8 cellular contexts compared by ENCODE assay signal in the genomic region with DNA sequence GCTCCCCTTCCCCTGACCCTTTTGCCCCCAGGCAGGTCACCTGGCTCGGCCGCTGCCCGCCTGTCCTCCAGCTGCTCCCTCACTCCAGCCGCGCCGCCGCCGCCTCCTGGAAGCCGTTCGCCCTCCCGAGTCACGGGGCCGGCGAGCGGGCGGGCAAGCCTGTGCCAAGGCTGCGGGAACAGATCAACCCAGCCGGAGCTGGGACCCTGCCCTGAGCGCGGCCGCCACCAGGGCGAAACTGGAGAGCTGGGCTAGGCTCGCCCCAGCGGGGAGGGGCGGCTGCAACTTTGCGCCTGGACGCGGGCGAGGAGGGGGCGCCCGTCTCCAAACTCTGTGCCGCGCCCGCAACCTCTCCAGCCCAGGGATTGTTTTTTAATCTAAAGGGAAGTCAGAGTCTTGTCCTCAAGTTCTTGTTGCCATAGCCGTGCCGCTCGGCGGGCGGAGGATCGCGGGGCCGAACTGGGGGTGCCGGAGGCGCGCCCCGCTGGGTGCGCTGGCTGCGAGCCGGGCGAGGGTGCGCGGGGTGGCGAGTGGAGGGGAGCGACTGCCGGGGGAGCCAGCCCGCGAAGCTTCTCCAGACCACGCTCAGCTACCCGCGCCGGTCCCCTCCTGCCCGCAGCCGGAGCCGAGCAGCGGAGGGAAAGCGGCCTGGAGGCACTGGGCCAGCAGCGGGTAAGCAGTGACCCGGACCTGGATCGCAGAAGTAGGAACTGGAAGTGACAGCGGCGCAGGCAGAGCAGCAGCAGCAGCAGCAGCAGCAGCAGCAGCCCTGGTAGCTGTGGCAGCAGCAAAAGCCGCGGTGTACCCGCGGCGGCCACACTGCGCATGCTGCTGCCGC. TPM values are rescaled to one million over a fixed set of nuclear protein-coding genes. Genes with fewer than 3 reads are reported as not detected.
A peak's percentile ranks its signal among the peaks of the same experiment; 100 is the strongest.
DNase-seq lines count a peak whose midpoint lies in the region; ATAC-seq and TF ChIP-seq lines count a peak whose summit lies in the region.

No MANE protein-coding gene starts in this region.

- TF ChIP-seq CTCF in right lobe of liver (IDR thresholded peaks at IDR 0.05), result peak in 3 of 4 donors; percentile 13 to 33 (median 24)

- peak overlapping the region; percentile 57 to 68 (median 60) for H3K4me3 ChIP-seq in right lobe of liver

- peak overlapping the region; percentile 51 to 78 (median 73) for H3K27ac ChIP-seq in right lobe of liver

- H3K36me3 ChIP-seq in right lobe of liver, result no peaks in the 10 kb centered on the region

- intact Hi-C loops in dendritic cell treated with granulocyte-macrophage colony-stimulating factor and Interleukin-4, amounts not matched to agents 40 ng/mL and 50 ng/mL, for 4 days (cut with micrococcal nuclease), result no loop called here
- intact Hi-C loops in right lobe of liver (cut with DNase I), result no loop called here

- H3K36me3 Mint-ChIP-seq in dendritic cell treated with granulocyte-macrophage colony-stimulating factor and Interleukin-4, amounts not matched to agents 40 ng/mL and 50 ng/mL, for 4 days (ENCODE audit: low read depth), result peaks cover 14% of the 10 kb centered on the region

- WGBS in right lobe of liver (ENCODE audit: insufficient coverage, low coverage, low lambda C conversion rate, missing lambda C conversion rate), result 55% methylated on average over 8 of the region's 78 CpGs

- H3K27ac Mint-ChIP-seq in dendritic cell treated with granulocyte-macrophage colony-stimulating factor and Interleukin-4, amounts not matched to agents 40 ng/mL and 50 ng/mL, for 4 days, result peak overlapping the region; percentile 85

- peak overlapping the region; percentile 81 for H3K4me3 Mint-ChIP-seq in dendritic cell treated with granulocyte-macrophage colony-stimulating factor and Interleukin-4, amounts not matched to agents 40 ng/mL and 50 ng/mL, for 4 days

- no peaks in the 10 kb centered on the region for H3K9me3 ChIP-seq in right lobe of liver

- DNase-seq in 8988T (peak; percentile 52), NCI-H146 treated with DMSO at 0.1 percent for 48 hours (lab: John Stamatoyannopoulos, UW; ENCODE audit: unreplicated experiment) (peak; percentile 53), right lobe of liver (peak; percentile 69 to 76 (median 75))
- DNase-seq in activated CD4-positive, CD25-positive, alpha-beta regulatory T cell treated with anti-CD3 and anti-CD28 coated beads, Interleukin-2, amount 50 U/mL, for 72 hours, result peak; percentile 52
- DNase-seq in stimulated activated CD4-positive, alpha-beta T cell treated with anti-CD3 and anti-CD28 coated beads, Interleukin-4, amount 100 ng/mL, for 4 hours, result peak; percentile 39 to 50

- TF ChIP-seq POLR2A in right lobe of liver (IDR thresholded peaks at IDR 0.05), result no peak

- no peaks in the 10 kb centered on the region for H3K27me3 Mint-ChIP-seq in dendritic cell treated with granulocyte-macrophage colony-stimulating factor and Interleukin-4, amounts not matched to agents 40 ng/mL and 50 ng/mL, for 4 days

- H3K4me1 Mint-ChIP-seq in dendritic cell treated with granulocyte-macrophage colony-stimulating factor and Interleukin-4, amounts not matched to agents 40 ng/mL and 50 ng/mL, for 4 days (ENCODE audit: low read depth), result peaks cover 18% of the 10 kb centered on the region

- no peaks in the 10 kb centered on the region for H3K9me3 Mint-ChIP-seq in dendritic cell treated with granulocyte-macrophage colony-stimulating factor and Interleukin-4, amounts not matched to agents 40 ng/mL and 50 ng/mL, for 4 days

- no peaks in the 10 kb centered on the region for H3K4me1 ChIP-seq in right lobe of liver

- ATAC-seq in GM18498 (IDR thresholded peaks at IDR 0.05; ENCODE audit: unreplicated experiment), result peak; percentile 83
- ATAC-seq in HG02763 (IDR thresholded peaks at IDR 0.05; ENCODE audit: unreplicated experiment), result peak; percentile 68
- ATAC-seq in right lobe of liver, result peak; percentile 88 to 94 (median 92)

- H3K27me3 ChIP-seq in right lobe of liver, result no peaks in the 10 kb centered on the region

RNA-seq across cellular contexts. Expression of gene ARHGEF6, which starts 13.4 kb away (rescaled TPM):
- total RNA-seq in right lobe of liver, result 1 to 10 TPM; 2.8 to 6.1 (median 3.5) TPM

Comparison
In these comparisons a context has a peak if more than half of its experiments do, and no peak if none do; other contexts are left out.
1. Peak in every context shown above with its lines: DNase-seq, ATAC-seq, H3K4me3 ChIP-seq and H3K27ac ChIP-seq.